Comparison of ENCODE assay signal across 23 cellular contexts in the genomic region with DNA sequence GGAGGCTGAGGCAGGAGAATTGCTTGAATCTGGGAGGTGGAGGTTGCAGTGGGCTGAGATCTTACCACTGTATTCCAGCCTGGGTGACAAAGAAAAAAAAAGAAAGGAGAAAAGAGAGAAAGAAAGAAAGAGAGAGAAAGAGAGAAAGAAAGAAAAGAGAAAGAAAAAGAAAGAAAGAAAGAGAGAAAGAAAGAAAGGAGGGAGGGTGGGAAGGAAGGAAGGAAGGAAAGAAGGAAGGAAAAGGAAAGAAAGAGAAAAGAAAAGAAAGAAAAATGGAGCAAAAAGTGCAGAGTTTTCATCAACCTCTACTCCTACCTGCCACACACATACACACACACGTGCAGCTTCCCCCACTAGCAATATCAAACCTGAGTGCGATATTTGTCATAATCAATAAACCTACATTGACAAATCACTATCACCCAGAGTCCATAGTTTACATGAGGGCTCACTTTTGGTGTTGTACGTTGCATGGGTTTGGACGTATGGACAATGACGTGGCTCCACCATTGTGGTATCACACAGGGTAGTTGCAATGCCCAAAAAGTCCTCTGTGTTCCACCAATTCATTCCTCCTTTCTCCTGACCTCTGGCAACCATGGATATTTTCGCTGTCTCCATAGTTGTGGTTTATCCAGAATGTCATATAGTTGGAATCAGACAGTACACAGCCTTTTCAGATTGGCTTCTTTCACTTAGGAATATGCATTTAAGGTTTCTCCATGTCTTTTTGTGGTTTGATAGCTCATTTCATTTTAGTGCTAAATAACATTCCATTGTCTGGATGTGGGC. TPM values are rescaled to one million over a fixed set of nuclear protein-coding genes. Genes with fewer than 3 reads are reported as not detected.
A peak's percentile ranks its signal among the peaks of the same experiment; 100 is the strongest.
DNase-seq lines count a peak whose midpoint lies in the region; ATAC-seq and TF ChIP-seq lines count a peak whose summit lies in the region.
"Had no signal": no experiment of that assay in that cellular context is flagged by ENCODE, and none has a peak within 500 bp of the region (broad histone marks: within the 10 kb centered on the region; RNA-seq: fewer than 3 reads in every experiment).

No MANE protein-coding gene starts in this region.

- H3K36me3 ChIP-seq in ascending aorta, result peaks cover 5 to 26% of the 10 kb centered on the region in 2 donors
- H3K36me3 ChIP-seq in vagina, result peaks cover 0 to 5% of the 10 kb centered on the region in 2 donors
- H3K36me3 ChIP-seq in testis (ENCODE audit: low read depth, missing control alignments), result no peaks in the 10 kb centered on the region
- H3K36me3 ChIP-seq: BLaER1 treated with 17β-estradiol and CSF1 and Interleukin-3, amounts not matched to agents 10 nM and 100 nM; SJCRH30 had no signal

- DNase-seq in stimulated activated naive CD8-positive, alpha-beta T cell treated with anti-CD3 and anti-CD28 coated beads, Interleukin-15, amount 100 ng/mL, for 72 hours, result no peak
- DNase-seq in stimulated activated naive CD8-positive, alpha-beta T cell treated with anti-CD3 and anti-CD28 coated beads, Interleukin-15, Interleukin-2, amounts not matched to agents 100 U/mL and 50 U/mL, for 24 hours, result no peak
- DNase-seq in ascending aorta (ENCODE audit: low spot score in 2 of 2), result no peak
- peak; percentile 50 for DNase-seq in fibroblast of pulmonary artery (ENCODE audit: low read depth)
- DNase-seq in vagina (ENCODE audit: extremely low spot score in 2 of 2), result no peak
- DNase-seq in testis, result no peak
- DNase-seq in NAMALWA (ENCODE audit: low spot score), result no peak
- DNase-seq: 8988T; activated CD4-positive, alpha-beta T cell treated with anti-CD3 and anti-CD28 coated beads, Interleukin-2, amount 10 ng/mL, durations not matched to agents 24 days and 14 days; activated naive CD4-positive, alpha-beta T cell treated with anti-CD3 and anti-CD28 coated beads, Interleukin-2, amount 50 U/mL, for 16 hours; activated T-cell treated with anti-CD3 and anti-CD28 coated beads, Interleukin-2, amount 50 U/mL, for 72 hours; anterior cingulate cortex; Caco-2; effector CD4-positive, alpha-beta T cell; NK-92 treated with Interleukin-12 subunit alpha and Interleukin-12 subunit beta, amount 100 ng/mL, for 24 hours; nucleus accumbens; SJCRH30; stimulated activated CD4-positive, alpha-beta T cell treated with anti-CD3 and anti-CD28 coated beads, Interleukin-4, amount 100 ng/mL, for 1 hour; trophoblast cell had no signal

- ATAC-seq in stimulated activated naive CD8-positive, alpha-beta T cell treated with anti-CD3 and anti-CD28 coated beads, Interleukin-15, amount 100 ng/mL, for 72 hours, result no peak
- no peak for ATAC-seq in stimulated activated naive CD8-positive, alpha-beta T cell treated with anti-CD3 and anti-CD28 coated beads, Interleukin-15, Interleukin-2, amounts not matched to agents 100 U/mL and 50 U/mL, for 24 hours
- ATAC-seq in HG03108 (IDR thresholded peaks at IDR 0.05; ENCODE audit: unreplicated experiment), result no peak
- ATAC-seq: activated T-cell treated with anti-CD3 and anti-CD28 coated beads, Interleukin-2, amount 50 U/mL, for 72 hours had no signal

- no peaks in the 10 kb centered on the region for H3K27me3 ChIP-seq in ascending aorta
- H3K27me3 ChIP-seq in vagina, result no peaks in the 10 kb centered on the region
- no peaks in the 10 kb centered on the region for H3K27me3 ChIP-seq in testis
- H3K27me3 ChIP-seq: BLaER1 treated with 17β-estradiol and CSF1 and Interleukin-3, amounts not matched to agents 10 nM and 100 nM; SJCRH30 had no signal

- H3K9me3 Mint-ChIP-seq in stimulated activated naive CD8-positive, alpha-beta T cell treated with anti-CD3 and anti-CD28 coated beads, Interleukin-15, amount 100 ng/mL, for 72 hours, result peaks cover 2 to 9% of the 10 kb centered on the region in 2 donors

- TF ChIP-seq POLR2A in vagina (IDR thresholded peaks at IDR 0.05) (no peak), testis (IDR thresholded peaks at IDR 0.05) (no peak)

- no peak overlapping the region for H3K4me3 Mint-ChIP-seq in stimulated activated naive CD8-positive, alpha-beta T cell treated with anti-CD3 and anti-CD28 coated beads, Interleukin-15, amount 100 ng/mL, for 72 hours
- H3K4me3 Mint-ChIP-seq: activated CD4-positive, alpha-beta T cell treated with anti-CD3 and anti-CD28 coated beads, Interleukin-2, amount 10 ng/mL, durations not matched to agents 24 days and 14 days; activated T-cell treated with anti-CD3 and anti-CD28 coated beads, Interleukin-2, amount 50 U/mL, for 72 hours; stimulated activated naive CD8-positive, alpha-beta T cell treated with anti-CD3 and anti-CD28 coated beads, Interleukin-15, Interleukin-2, amounts not matched to agents 100 ng/mL and 50 ng/mL, for 24 hours had no signal

- H3K4me1 ChIP-seq in ascending aorta, result peaks cover 6 to 26% of the 10 kb centered on the region in 2 donors
- peaks cover 29% of the 10 kb centered on the region for H3K4me1 ChIP-seq in vagina
- H3K4me1 ChIP-seq in testis, result peaks cover 19% of the 10 kb centered on the region
- H3K4me1 ChIP-seq: BLaER1 treated with 17β-estradiol and CSF1 and Interleukin-3, amounts not matched to agents 10 nM and 100 nM; Caco-2; SJCRH30 had no signal

- H3K27ac Mint-ChIP-seq in stimulated activated naive CD8-positive, alpha-beta T cell treated with anti-CD3 and anti-CD28 coated beads, Interleukin-15, amount 100 ng/mL, for 72 hours, result peak overlapping the region; percentile 78 to 81
- H3K27ac Mint-ChIP-seq: activated CD4-positive, alpha-beta T cell treated with anti-CD3 and anti-CD28 coated beads, Interleukin-2, amount 10 ng/mL, durations not matched to agents 24 days and 14 days; activated T-cell treated with anti-CD3 and anti-CD28 coated beads, Interleukin-2, amount 50 U/mL, for 72 hours; stimulated activated naive CD8-positive, alpha-beta T cell treated with anti-CD3 and anti-CD28 coated beads, Interleukin-15, Interleukin-2, amounts not matched to agents 100 ng/mL and 50 ng/mL, for 24 hours had no signal

- intact Hi-C loops in ascending aorta (cut with DNase I), result no loop called here
- intact Hi-C loops in vagina (cut with DNase I), result no loop called here
- intact Hi-C loops in testis (cut with DNase I; ENCODE audit: low total_unique reads), result no loop called here

- no peaks in the 10 kb centered on the region for H3K27me3 Mint-ChIP-seq in stimulated activated naive CD8-positive, alpha-beta T cell treated with anti-CD3 and anti-CD28 coated beads, Interleukin-15, amount 100 ng/mL, for 72 hours
- H3K27me3 Mint-ChIP-seq: activated CD4-positive, alpha-beta T cell treated with anti-CD3 and anti-CD28 coated beads, Interleukin-2, amount 10 ng/mL, durations not matched to agents 24 days and 14 days; stimulated activated naive CD8-positive, alpha-beta T cell treated with anti-CD3 and anti-CD28 coated beads, Interleukin-15, Interleukin-2, amounts not matched to agents 100 ng/mL and 50 ng/mL, for 24 hours had no signal

- WGBS in testis, 2 donors, result 85 to 91% methylated on average over 6 of the region's 6 CpGs

- H3K4me3 ChIP-seq in ascending aorta, result no peak overlapping the region
- no peak overlapping the region for H3K4me3 ChIP-seq in fibroblast of pulmonary artery (replicated peaks; ENCODE audit: low read depth, low read length)
- H3K4me3 ChIP-seq in vagina, result no peak overlapping the region
- H3K4me3 ChIP-seq in testis, result no peak overlapping the region
- H3K4me3 ChIP-seq: BLaER1 treated with 17β-estradiol and CSF1 and Interleukin-3, amounts not matched to agents 10 nM and 100 nM; SJCRH30 had no signal

- no peaks in the 10 kb centered on the region for H3K9me3 ChIP-seq in ascending aorta
- no peaks in the 10 kb centered on the region for H3K9me3 ChIP-seq in vagina
- no peaks in the 10 kb centered on the region for H3K9me3 ChIP-seq in testis
- H3K9me3 ChIP-seq: Caco-2, SJCRH30 had no signal

- H3K27ac ChIP-seq in ascending aorta (peak overlapping the region; percentile 91 to 94), vagina (peak overlapping the region; percentile 25), testis (no peak overlapping the region)
- H3K27ac ChIP-seq: BLaER1 treated with 17β-estradiol and CSF1 and Interleukin-3, amounts not matched to agents 10 nM and 100 nM; HL-60; SJCRH30 had no signal

- TF ChIP-seq CTCF in ascending aorta (IDR thresholded peaks at IDR 0.05) (no peak), fibroblast of pulmonary artery (IDR thresholded peaks at IDR 0.05; ENCODE audit: low read length, missing control alignments) (no peak), vagina (IDR thresholded peaks at IDR 0.05) (no peak), testis (IDR thresholded peaks at IDR 0.05) (no peak)

- no peaks in the 10 kb centered on the region for H3K4me1 Mint-ChIP-seq in stimulated activated naive CD8-positive, alpha-beta T cell treated with anti-CD3 and anti-CD28 coated beads, Interleukin-15, amount 100 ng/mL, for 72 hours
- H3K4me1 Mint-ChIP-seq: activated CD4-positive, alpha-beta T cell treated with anti-CD3 and anti-CD28 coated beads, Interleukin-2, amount 10 ng/mL, durations not matched to agents 24 days and 14 days had no signal

RNA-seq across cellular contexts. Expression of a gene that starts 36.5 kb away (rescaled TPM):
- total RNA-seq in ascending aorta, result 147 TPM
- total RNA-seq in vagina, result 66.5 TPM
- total RNA-seq in testis, result 10 to 100 TPM; 28.4 to 44.2 TPM
- 47.0 TPM for polyA plus RNA-seq in testis (ENCODE audit: insufficient read depth, low read depth, low replicate concordance)
- total RNA-seq: Caco-2 had no signal

RNA-seq across cellular contexts. Expression of a gene that starts 56.2 kb away (rescaled TPM):
- total RNA-seq in ascending aorta (35.4 TPM), vagina (23.8 TPM), testis (10 to 100 TPM; 38.8 to 41.4 TPM)
- 16.6 TPM for polyA plus RNA-seq in testis (ENCODE audit: insufficient read depth, low read depth, low replicate concordance)

Comparison
In these comparisons a context has a peak if more than half of its experiments do, and no peak if none do; other contexts are left out.
1. H3K27ac ChIP-seq: peak in ascending aorta (2 of 2) and vagina (single experiment); none in testis (0 of 2).